2 cellular contexts compared by ENCODE assay signal in genomic region chr9:104073770-104074133, GRCh38.
TF ChIP-seq lines count a peak whose summit lies in the region.

No MANE protein-coding gene starts in this region.

TF ChIP-seq in liver, 16 proteins besides CTCF, POLR2A, EP300 and RAD21:
- TF ChIP-seq SP1 (IDR thresholded peaks at IDR 0.05) (peak; percentile 17), ZBTB33 (IDR thresholded peaks at IDR 0.05) (peak; percentile 79), HNF4A (conservative IDR thresholded peaks at IDR 0.05) (peak; percentile 44 to 74), GABPA (IDR thresholded peaks at IDR 0.05 in 1 of 2, conservative IDR thresholded peaks at IDR 0.05 in 1 of 2) (no peak), YY1 (IDR thresholded peaks at IDR 0.05) (peak; percentile 53), REST (IDR thresholded peaks at IDR 0.05) (peak; percentile 58), FOXA1 (IDR thresholded peaks at IDR 0.05) (no peak), HNF4G (IDR thresholded peaks at IDR 0.05) (no peak), TAF1 (conservative IDR thresholded peaks at IDR 0.05) (no peak), MAX (IDR thresholded peaks at IDR 0.05) (peak; percentile 48), EGR1 (IDR thresholded peaks at IDR 0.05; ENCODE audit: low read depth in 2 of 2) (peak in 1 of 2 donors; percentile 44), NR2F2 (IDR thresholded peaks at IDR 0.05) (no peak), FOXA2 (IDR thresholded peaks at IDR 0.05) (no peak), RXRA (IDR thresholded peaks at IDR 0.05) (peak; percentile 27 to 71), JUND (IDR thresholded peaks at IDR 0.05) (peak in 1 of 2 donors; percentile 61)
- TF ChIP-seq, protein P1, sequence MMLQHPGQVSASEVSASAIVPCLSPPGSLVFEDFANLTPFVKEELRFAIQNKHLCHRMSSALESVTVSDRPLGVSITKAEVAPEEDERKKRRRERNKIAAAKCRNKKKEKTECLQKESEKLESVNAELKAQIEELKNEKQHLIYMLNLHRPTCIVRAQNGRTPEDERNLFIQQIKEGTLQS (IDR thresholded peaks at IDR 0.05) = peak; percentile 13

TF ChIP-seq in HepG2, 621 proteins besides CTCF, POLR2A, EP300 and RAD21:
- TF ChIP-seq ZNF33A (CRISPR knock-in tag; IDR thresholded peaks at IDR 0.05; ENCODE audit: borderline replicate concordance) = no peak
- no peak for TF ChIP-seq ZNF138 (CRISPR knock-in tag; IDR thresholded peaks at IDR 0.05; ENCODE audit: low read depth)
- TF ChIP-seq, protein P2, sequence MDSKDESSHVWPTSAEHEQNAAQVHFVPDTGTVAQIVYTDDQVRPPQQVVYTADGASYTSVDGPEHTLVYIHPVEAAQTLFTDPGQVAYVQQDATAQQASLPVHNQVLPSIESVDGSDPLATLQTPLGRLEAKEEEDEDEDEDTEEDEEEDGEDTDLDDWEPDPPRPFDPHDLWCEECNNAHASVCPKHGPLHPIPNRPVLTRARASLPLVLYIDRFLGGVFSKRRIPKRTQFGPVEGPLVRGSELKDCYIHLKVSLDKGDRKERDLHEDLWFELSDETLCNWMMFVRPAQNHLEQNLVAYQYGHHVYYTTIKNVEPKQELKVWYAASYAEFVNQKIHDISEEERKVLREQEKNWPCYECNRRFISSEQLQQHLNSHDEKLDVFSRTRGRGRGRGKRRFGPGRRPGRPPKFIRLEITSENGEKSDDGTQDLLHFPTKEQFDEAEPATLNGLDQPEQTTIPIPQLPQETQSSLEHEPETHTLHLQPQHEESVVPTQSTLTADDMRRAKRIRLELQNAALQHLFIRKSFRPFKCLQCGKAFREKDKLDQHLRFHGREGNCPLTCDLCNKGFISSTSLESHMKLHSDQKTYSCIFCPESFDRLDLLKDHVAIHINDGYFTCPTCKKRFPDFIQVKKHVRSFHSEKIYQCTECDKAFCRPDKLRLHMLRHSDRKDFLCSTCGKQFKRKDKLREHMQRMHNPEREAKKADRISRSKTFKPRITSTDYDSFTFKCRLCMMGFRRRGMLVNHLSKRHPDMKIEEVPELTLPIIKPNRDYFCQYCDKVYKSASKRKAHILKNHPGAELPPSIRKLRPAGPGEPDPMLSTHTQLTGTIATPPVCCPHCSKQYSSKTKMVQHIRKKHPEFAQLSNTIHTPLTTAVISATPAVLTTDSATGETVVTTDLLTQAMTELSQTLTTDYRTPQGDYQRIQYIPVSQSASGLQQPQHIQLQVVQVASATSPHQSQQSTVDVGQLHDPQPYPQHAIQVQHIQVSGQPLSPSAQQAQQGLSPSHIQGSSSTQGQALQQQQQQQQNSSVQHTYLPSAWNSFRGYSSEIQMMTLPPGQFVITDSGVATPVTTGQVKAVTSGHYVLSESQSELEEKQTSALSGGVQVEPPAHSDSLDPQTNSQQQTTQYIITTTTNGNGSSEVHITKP (CRISPR knock-in tag; IDR thresholded peaks at IDR 0.05; ENCODE audit: low read depth) = no peak
- no peak for TF ChIP-seq HNF1B (CRISPR knock-in tag; IDR thresholded peaks at IDR 0.05)
- no peak for TF ChIP-seq ZSCAN9 (CRISPR knock-in tag; IDR thresholded peaks at IDR 0.05; ENCODE audit: borderline replicate concordance)
- no peak for TF ChIP-seq ATF7-NPFF (CRISPR knock-in tag; IDR thresholded peaks at IDR 0.05; ENCODE audit: low read depth)
- TF ChIP-seq, protein P3, sequence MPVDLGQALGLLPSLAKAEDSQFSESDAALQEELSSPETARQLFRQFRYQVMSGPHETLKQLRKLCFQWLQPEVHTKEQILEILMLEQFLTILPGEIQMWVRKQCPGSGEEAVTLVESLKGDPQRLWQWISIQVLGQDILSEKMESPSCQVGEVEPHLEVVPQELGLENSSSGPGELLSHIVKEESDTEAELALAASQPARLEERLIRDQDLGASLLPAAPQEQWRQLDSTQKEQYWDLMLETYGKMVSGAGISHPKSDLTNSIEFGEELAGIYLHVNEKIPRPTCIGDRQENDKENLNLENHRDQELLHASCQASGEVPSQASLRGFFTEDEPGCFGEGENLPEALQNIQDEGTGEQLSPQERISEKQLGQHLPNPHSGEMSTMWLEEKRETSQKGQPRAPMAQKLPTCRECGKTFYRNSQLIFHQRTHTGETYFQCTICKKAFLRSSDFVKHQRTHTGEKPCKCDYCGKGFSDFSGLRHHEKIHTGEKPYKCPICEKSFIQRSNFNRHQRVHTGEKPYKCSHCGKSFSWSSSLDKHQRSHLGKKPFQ (CRISPR knock-in tag; IDR thresholded peaks at IDR 0.05; ENCODE audit: insufficient replicate concordance) = no peak
- no peak for TF ChIP-seq POLR2AphosphoS2 (IDR thresholded peaks at IDR 0.05; ENCODE audit: low read depth, low read length)
- TF ChIP-seq ZBTB26 (CRISPR knock-in tag; IDR thresholded peaks at IDR 0.05; ENCODE audit: borderline replicate concordance) = no peak
- no peak for TF ChIP-seq ZNF816 (CRISPR knock-in tag; IDR thresholded peaks at IDR 0.05; ENCODE audit: borderline replicate concordance)
- TF ChIP-seq HBP1 (CRISPR knock-in tag; IDR thresholded peaks at IDR 0.05; ENCODE audit: low read depth) = no peak
- no peak for TF ChIP-seq NPAS2 (CRISPR knock-in tag; IDR thresholded peaks at IDR 0.05; ENCODE audit: borderline replicate concordance)
- TF ChIP-seq, protein P4, sequence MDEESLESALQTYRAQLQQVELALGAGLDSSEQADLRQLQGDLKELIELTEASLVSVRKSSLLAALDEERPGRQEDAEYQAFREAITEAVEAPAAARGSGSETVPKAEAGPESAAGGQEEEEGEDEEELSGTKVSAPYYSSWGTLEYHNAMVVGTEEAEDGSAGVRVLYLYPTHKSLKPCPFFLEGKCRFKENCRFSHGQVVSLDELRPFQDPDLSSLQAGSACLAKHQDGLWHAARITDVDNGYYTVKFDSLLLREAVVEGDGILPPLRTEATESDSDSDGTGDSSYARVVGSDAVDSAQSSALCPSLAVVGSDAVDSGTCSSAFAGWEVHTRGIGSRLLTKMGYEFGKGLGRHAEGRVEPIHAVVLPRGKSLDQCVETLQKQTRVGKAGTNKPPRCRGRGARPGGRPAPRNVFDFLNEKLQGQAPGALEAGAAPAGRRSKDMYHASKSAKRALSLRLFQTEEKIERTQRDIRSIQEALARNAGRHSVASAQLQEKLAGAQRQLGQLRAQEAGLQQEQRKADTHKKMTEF (CRISPR knock-in tag; IDR thresholded peaks at IDR 0.05) = no peak
- TF ChIP-seq KDM3A (CRISPR knock-in tag; IDR thresholded peaks at IDR 0.05; ENCODE audit: low read depth) = no peak
- TF ChIP-seq NFKB2 (CRISPR knock-in tag; IDR thresholded peaks at IDR 0.05; ENCODE audit: borderline replicate concordance) = no peak
- no peak for TF ChIP-seq IRX3 (CRISPR knock-in tag; IDR thresholded peaks at IDR 0.05; ENCODE audit: borderline replicate concordance, low read depth)
- no peak for TF ChIP-seq BHLHE40 (IDR thresholded peaks at IDR 0.05; ENCODE audit: low read length)
